In the genomic region with DNA sequence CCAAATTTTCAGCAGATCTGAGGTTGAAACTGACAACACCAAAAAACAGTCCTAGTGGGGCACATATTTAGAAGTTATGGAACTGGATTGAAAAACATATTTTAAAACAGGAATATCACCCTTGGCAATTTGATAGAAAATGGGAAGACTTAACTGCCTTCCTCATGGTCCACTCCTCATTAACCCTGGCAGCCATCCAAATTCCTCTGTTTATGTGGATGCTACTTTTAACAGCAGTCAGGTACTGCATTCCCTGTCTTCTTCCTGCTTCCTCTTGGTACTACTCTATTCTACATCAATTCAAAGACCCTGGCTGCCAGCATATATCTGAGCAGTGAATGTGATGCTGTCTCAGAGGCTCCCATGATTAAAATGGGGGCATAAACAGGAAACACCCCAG, we compare ENCODE assay signal across 28 cellular contexts. TPM values are rescaled to one million over a fixed set of nuclear protein-coding genes. Genes with fewer than 3 reads are reported as not detected.
DNase-seq lines count a peak whose midpoint lies in the region; ATAC-seq, FAIRE-seq and TF ChIP-seq lines count a peak whose summit lies in the region.
"Had no signal": no experiment of that assay in that cellular context is flagged by ENCODE, and none has a peak within 500 bp of the region (broad histone marks: within the 10 kb centered on the region; RNA-seq: fewer than 3 reads in every experiment).

No MANE protein-coding gene starts in this region.

- TF ChIP-seq POLR2A in A549 (IDR thresholded peaks at IDR 0.05; ENCODE audit: low read length), result no peak

- peak overlapping the region; percentile 40 for H3K4me2 ChIP-seq in A549

- no peak for TF ChIP-seq EP300 in A549 (IDR thresholded peaks at IDR 0.05)

- POLR2A ChIA-PET in A549 (lab: Yijun Ruan, JAX), result interaction anchor here (0.7 kb wide), 1 partner anchor 12 kb away, joined by 3 read pairs; no protein-coding TSS in a partner anchor

- H3K4me3 ChIP-seq in A549, result no peak overlapping the region
- H3K4me3 ChIP-seq in dorsolateral prefrontal cortex, result peak overlapping the region in 2 of 59 donors; percentile 7 to 13
- H3K4me3 ChIP-seq: gastroesophageal sphincter, thoracic aorta, uterus had no signal

- H3K27me3 ChIP-seq in dorsolateral prefrontal cortex, result no peaks in the 10 kb centered on the region
- H3K27me3 ChIP-seq: gastroesophageal sphincter, neutrophil, uterus had no signal

- intact Hi-C loops in dorsolateral prefrontal cortex (cut with DNase I), result loop anchor here in 1 of 2 donors (2.0 kb wide), 1 partner anchor 55 kb away; a partner anchor contains a TSS

- H3K9me3 ChIP-seq in A549, result no peaks in the 10 kb centered on the region
- H3K9me3 ChIP-seq: gastroesophageal sphincter, neutrophil, thoracic aorta, uterus had no signal

- DNase-seq in DMS 273 (lab: John Stamatoyannopoulos, UW; ENCODE audit: unreplicated experiment), result peak; percentile 36
- no peak for DNase-seq in DMS 273 treated with DMSO at 0.1 percent for 48 hours (lab: John Stamatoyannopoulos, UW)
- DNase-seq in A549 (ENCODE audit: low read depth in 1 of 2, low spot score in 1 of 2), result no peak
- peak; percentile 42 for DNase-seq in LoVo (ENCODE audit: low spot score)
- no peak for DNase-seq in dorsolateral prefrontal cortex
- DNase-seq in activated T-cell treated with anti-CD3 and anti-CD28 coated beads, Interleukin-2, amount 50 U/mL, for 48 hours, result no peak
- DNase-seq: activated CD4-positive, alpha-beta T cell treated with anti-CD3 and anti-CD28 coated beads for 36 hours; activated CD8-positive, alpha-beta T cell treated with anti-CD3 and anti-CD28 coated beads, Interleukin-2, amount 10 ng/mL, durations not matched to agents 7 days and 5 days; activated effector memory CD4-positive, alpha-beta T cell treated with Interleukin-2 at 50 U/mL for 16 hours; aorta; CD4-positive, alpha-beta T cell; GDM1; H7; hippocampal formation; KBM-7; MV-4-11; NCI-H187 treated with DMSO at 0.1 percent for 48 hours; NCI-H345; SHP77 treated with DMSO at 0.1 percent for 48 hours; stimulated activated CD4-positive, alpha-beta T cell treated with anti-CD3 and anti-CD28 coated beads, Interleukin-4, amount 100 ng/mL, for 24 hours; uterus had no signal

- peak in 1 of 2 experiments; percentile 5; a peak in 2 of 6 replicates for ATAC-seq in A549
- no peak for ATAC-seq in HG02763 (IDR thresholded peaks at IDR 0.05; ENCODE audit: unreplicated experiment)
- ATAC-seq in HG03565 (IDR thresholded peaks at IDR 0.05; ENCODE audit: unreplicated experiment), result no peak
- ATAC-seq: activated CD4-positive, alpha-beta T cell treated with anti-CD3 and anti-CD28 coated beads for 36 hours; activated CD8-positive, alpha-beta T cell treated with anti-CD3 and anti-CD28 coated beads, Interleukin-2, amount 10 ng/mL, durations not matched to agents 7 days and 5 days; gastroesophageal sphincter; stimulated activated effector memory CD8-positive, alpha-beta T cell treated with anti-CD3 and anti-CD28 coated beads, Interleukin-12 subunit alpha, Interleukin-12 subunit beta, amount 100 ng/mL, for 72 hours had no signal

- FAIRE-seq in A549 (lab: Jason Lieb, UNC), result no peak

- CTCF ChIA-PET in A549 (lab: Yijun Ruan, JAX), result interaction anchor here (1.0 to 9.0 kb wide), 5 partner anchors 10 to 448 kb away, joined by 3 to 77 read pairs (median 4); no protein-coding TSS in a partner anchor

- TF ChIP-seq RAD21 in A549 (conservative IDR thresholded peaks at IDR 0.05 in 1 of 2, IDR thresholded peaks at IDR 0.05 in 1 of 2), result no peak

- peaks cover 94% of the 10 kb centered on the region for H3K4me1 ChIP-seq in A549
- H3K4me1 ChIP-seq: uterus had no signal

- H3K27ac ChIP-seq in A549, result peak overlapping the region in 1 of 2 experiments; percentile 64; a peak in 3 of 6 replicates
- H3K27ac ChIP-seq in dorsolateral prefrontal cortex, result peak overlapping the region in 58 of 59 donors; percentile 10 to 95 (median 88)
- H3K27ac ChIP-seq: 22Rv1, gastroesophageal sphincter, neutrophil, thoracic aorta, uterus had no signal

- TF ChIP-seq CTCF in A549 (IDR thresholded peaks at IDR 0.05) (no peak), dorsolateral prefrontal cortex (IDR thresholded peaks at IDR 0.05 in 54 of 56, conservative IDR thresholded peaks at IDR 0.05 in 2 of 56; ENCODE audit: low read depth in 1 of 56, partially characterized antibody in 56 of 56) (no peak)

TF ChIP-seq in A549, 52 proteins besides CTCF, POLR2A, EP300 and RAD21:
- TF ChIP-seq CBX8 (IDR thresholded peaks at IDR 0.05), result no peak
- TF ChIP-seq HDAC2 (IDR thresholded peaks at IDR 0.05), result no peak
- TF ChIP-seq HOXA7 (CRISPR knock-in tag; IDR thresholded peaks at IDR 0.05), result no peak
- TF ChIP-seq CHD2 (IDR thresholded peaks at IDR 0.05; ENCODE audit: low read length, partially characterized antibody), result no peak
- no peak for TF ChIP-seq PHF8 (IDR thresholded peaks at IDR 0.05; ENCODE audit: borderline replicate concordance, low read depth)

RNA-seq across cellular contexts. Expression of a gene that starts 54.3 kb away (rescaled TPM):
- polyA plus RNA-seq in A549 (2011; rRNA removed), result 171 and 204 TPM in 2 replicates
- polyA plus RNA-seq in A549 (2012; cell fraction: cytosol; rRNA removed), result 43.7 and 46.8 TPM in 2 replicates
- polyA plus RNA-seq in A549 (2012; cell fraction: nucleus; rRNA removed), result 57.8 and 99.2 TPM in 2 replicates
- polyA plus RNA-seq in A549 (2017; fragmentation: RNase III; extraction: RNeasy Plus Mini Kit Qiagen cat#74134 plus additional on column Dnase treatment), result 44.4 to 45.3 TPM (median 45.0 TPM) in 3 replicates
- 104 and 125 TPM in 2 replicates for polyA minus RNA-seq in A549 (2011; rRNA and poly(A)+ RNA removed)
- 100 to 1,000 TPM in 47 of 120 experiments, 10 to 100 TPM in 73; 30.4 to 316 (median 86.1) TPM for total RNA-seq in dorsolateral prefrontal cortex

Comparison
In these comparisons a context has a peak if more than half of its experiments do, and no peak if none do; other contexts are left out.
1. DNase-seq: peak in DMS 273 (single experiment) and LoVo (single experiment); none in DMS 273 treated with DMSO at 0.1 percent for 48 hours (single experiment), A549 (0 of 2), dorsolateral prefrontal cortex (0 of 10) and activated T-cell treated with anti-CD3 and anti-CD28 coated beads, Interleukin-2, amount 50 U/mL, for 48 hours (0 of 2).